Comparison of ENCODE assay signal across 27 cellular contexts in the genomic region with DNA sequence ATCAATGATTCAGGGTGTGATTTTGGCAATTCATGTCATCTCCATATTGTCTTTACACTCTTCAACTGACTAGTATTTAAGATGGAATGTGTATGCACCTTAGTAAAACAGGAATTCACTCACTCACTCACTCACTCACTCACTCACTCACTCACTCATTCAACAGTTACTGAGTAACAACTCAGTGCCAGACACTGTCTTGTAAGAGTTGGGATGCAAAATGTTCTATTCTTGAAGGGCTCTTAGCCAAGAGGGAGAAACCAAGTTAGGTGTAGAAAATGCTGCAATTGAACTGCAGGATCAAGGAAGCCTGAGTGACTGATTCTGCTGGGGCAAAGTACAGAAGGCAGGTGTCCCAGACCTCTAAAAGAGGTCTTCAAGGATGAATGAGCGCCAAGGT.
"Had no signal": no experiment of that assay in that cellular context is flagged by ENCODE, and none has a peak within 500 bp of the region (broad histone marks: within the 10 kb centered on the region; RNA-seq: fewer than 3 reads in every experiment).

No MANE protein-coding gene starts in this region.

- H3K36me3 ChIP-seq: left lung, ovary, right atrium auricular region, right lobe of liver, suprapubic skin, tibial nerve, uterus had no signal

- H3K4me3 ChIP-seq: left lung, lung, mucosa of descending colon, ovary, right atrium auricular region, right lobe of liver, smooth muscle cell, stomach, suprapubic skin, thoracic aorta, tibial nerve, uterus had no signal

- FAIRE-seq: islet of Langerhans, kidney had no signal

- H3K27me3 ChIP-seq: left lung, ovary, right atrium auricular region, right lobe of liver, stomach, suprapubic skin, tibial nerve, uterus had no signal

- H3K9me3 Mint-ChIP-seq: mesothelial cell of epicardium; natural killer cell treated with Interleukin-12 subunit alpha and Interleukin-12 subunit beta and Interleukin-15 and Interleukin-18, amount 100 ng/mL, for 72 hours; stimulated activated memory B cell treated with anti-CD40 and anti-IgM and Interleukin-4, amounts not matched to agents 10 μg/mL and 1 μg/mL and 100 μg/mL, for 72 hours; type B pancreatic cell had no signal

- H3K9me3 ChIP-seq: left lung, mucosa of descending colon, ovary, right atrium auricular region, right lobe of liver, stomach, suprapubic skin, thoracic aorta, tibial nerve, uterus had no signal

- H3K36me3 Mint-ChIP-seq: mesothelial cell of epicardium had no signal

- H3K4me1 Mint-ChIP-seq: mesothelial cell of epicardium; naive thymus-derived CD4-positive, alpha-beta T cell; stimulated activated memory B cell treated with anti-CD40 and anti-IgM and Interleukin-4, amounts not matched to agents 10 μg/mL and 1 μg/mL and 100 μg/mL, for 72 hours had no signal

- DNase-seq: kidney; left colon; left lung; mesendoderm; mucosa of descending colon; naive thymus-derived CD4-positive, alpha-beta T cell; ovary; right lobe of liver; stimulated activated CD4-positive, alpha-beta T cell treated with anti-CD3 and anti-CD28 coated beads, Interleukin-1b, Interleukin-23, amount 100 ng/mL, for 48 hours; stimulated activated CD4-positive, alpha-beta T cell treated with anti-CD3 and anti-CD28 coated beads, Interleukin-2, amount 100 ng/mL, for 48 hours; stimulated activated CD4-positive, alpha-beta T cell treated with anti-CD3 and anti-CD28 coated beads, Interleukin-4, amount 100 ng/mL, for 4 hours; stimulated activated CD8-positive, alpha-beta memory T cell treated with anti-CD3 and anti-CD28 coated beads, Interleukin-4, amount 100 ng/mL, for 48 hours; stimulated activated naive CD8-positive, alpha-beta T cell treated with anti-CD3 and anti-CD28 coated beads, Interleukin-15, Interleukin-2, amounts not matched to agents 100 U/mL and 50 U/mL, for 24 hours; stomach; uterus had no signal

- H3K4me1 ChIP-seq: right atrium auricular region, right lobe of liver, stomach, uterus had no signal

- H3K27me3 Mint-ChIP-seq: stimulated activated memory B cell treated with anti-CD40 and anti-IgM and Interleukin-4, amounts not matched to agents 10 μg/mL and 1 μg/mL and 100 μg/mL, for 72 hours had no signal

- H3K27ac Mint-ChIP-seq: mesothelial cell of epicardium; naive thymus-derived CD4-positive, alpha-beta T cell; progenitor cell of endocrine pancreas; stimulated activated memory B cell treated with anti-CD40 and anti-IgM and Interleukin-4, amounts not matched to agents 10 μg/mL and 1 μg/mL and 100 μg/mL, for 72 hours; type B pancreatic cell had no signal

- H3K4me3 Mint-ChIP-seq: mesothelial cell of epicardium; naive thymus-derived CD4-positive, alpha-beta T cell; natural killer cell treated with Interleukin-12 subunit alpha and Interleukin-12 subunit beta and Interleukin-15 and Interleukin-18, amount 100 ng/mL, for 72 hours; stimulated activated memory B cell treated with anti-CD40 and anti-IgM and Interleukin-4, amounts not matched to agents 10 μg/mL and 1 μg/mL and 100 μg/mL, for 72 hours; type B pancreatic cell had no signal

- H3K27ac ChIP-seq: left lung, ovary, right atrium auricular region, right lobe of liver, stomach, suprapubic skin, thoracic aorta, tibial nerve, uterus had no signal

- ATAC-seq: left colon; left lung; mucosa of descending colon; naive thymus-derived CD4-positive, alpha-beta T cell; natural killer cell treated with Interleukin-12 subunit alpha and Interleukin-12 subunit beta and Interleukin-15 and Interleukin-18, amount 100 ng/mL, for 72 hours; right lobe of liver; stimulated activated memory B cell treated with anti-CD40 and anti-IgM and Interleukin-4, amounts not matched to agents 10 μg/mL and 1 μg/mL and 100 μg/mL, for 72 hours; stimulated activated naive CD8-positive, alpha-beta T cell treated with anti-CD3 and anti-CD28 coated beads, Interleukin-15, Interleukin-2, amounts not matched to agents 100 U/mL and 50 U/mL, for 24 hours had no signal
